In genomic region chr19:44371815-44372480, GRCh38 we compare ENCODE assay signal across 19 cellular contexts. TPM values are rescaled to one million over a fixed set of nuclear protein-coding genes. Genes with fewer than 3 reads are reported as not detected.
"Had no signal": no experiment of that assay in that cellular context is flagged by ENCODE, and none has a peak within 500 bp of the region (broad histone marks: within the 10 kb centered on the region; RNA-seq: fewer than 3 reads in every experiment).

No MANE protein-coding gene starts in this region.

- H3K4me1 ChIP-seq: foreskin keratinocyte, neural progenitor cell, right atrium auricular region had no signal

- DNase-seq: effector CD4-positive, alpha-beta T cell; endodermal cell; erythroblast; foreskin keratinocyte; kidney; left cardiac atrium; left ventricle myocardium superior; mesenchymal stem cell; midbrain; nucleus accumbens; ovary; small intestine; stimulated activated CD4-positive, alpha-beta T cell treated with anti-CD3 and anti-CD28 coated beads, Interleukin-12 subunit alpha, Interleukin-12 subunit beta, amount 100 ng/mL, for 4 hours; stimulated activated naive CD4-positive, alpha-beta T cell treated with Interleukin-2 at 50 U/mL for 16 hours; trophoblast cell had no signal

- H3K4me2 ChIP-seq: neural progenitor cell had no signal

- H2AFZ ChIP-seq: neural progenitor cell had no signal

- H3K27ac ChIP-seq: foreskin keratinocyte, neural progenitor cell, ovary, right atrium auricular region had no signal

- ATAC-seq: foreskin keratinocyte; left cardiac atrium; left ventricle myocardium superior; natural killer cell treated with Interleukin-12 subunit alpha and Interleukin-12 subunit beta and Interleukin-15 and Interleukin-18, amount 100 ng/mL, for 72 hours had no signal

- H3K27me3 ChIP-seq: foreskin keratinocyte, neural progenitor cell, ovary, right atrium auricular region had no signal

- H3K4me3 ChIP-seq: lung, neural progenitor cell, ovary, right atrium auricular region had no signal

- H3K9me3 ChIP-seq: ovary had no signal

- H3K36me3 ChIP-seq: neural progenitor cell, ovary, right atrium auricular region had no signal

RNA-seq across cellular contexts. Expression of gene ZNF112, which starts 15.5 kb away (rescaled TPM):
- total RNA-seq: natural killer cell treated with Interleukin-12 subunit alpha and Interleukin-12 subunit beta and Interleukin-15 and Interleukin-18, amount 100 ng/mL, for 72 hours had no signal
